Comparison of ENCODE assay signal across 24 cellular contexts in genomic region chr9:2215941-2216441, GRCh38.
DNase-seq lines count a peak whose midpoint lies in the region; TF ChIP-seq lines count a peak whose summit lies in the region.
"Had no signal": no experiment of that assay in that cellular context is flagged by ENCODE, and none has a peak within 500 bp of the region (broad histone marks: within the 10 kb centered on the region; RNA-seq: fewer than 3 reads in every experiment).

No MANE protein-coding gene starts in this region.

- H3K4me1 Mint-ChIP-seq in HFFc6 (ENCODE audit: low read depth): peaks cover 18% of the 10 kb centered on the region
- H3K4me1 Mint-ChIP-seq: CD8-positive, alpha-beta memory T cell had no signal

- no peaks in the 10 kb centered on the region for H3K9me3 Mint-ChIP-seq in HFFc6

- no peak for TF ChIP-seq CTCF in left ventricle myocardium inferior (IDR thresholded peaks at IDR 0.05; ENCODE audit: borderline replicate concordance)
- no peak for TF ChIP-seq CTCF in right atrium auricular region (IDR thresholded peaks at IDR 0.05)
- no peak for TF ChIP-seq CTCF in astrocyte of the cerebellum (IDR thresholded peaks at IDR 0.05; ENCODE audit: low read depth, low read length, missing control alignments)
- TF ChIP-seq CTCF in fibroblast of villous mesenchyme (IDR thresholded peaks at IDR 0.05; ENCODE audit: insufficient read depth, low read depth, low read length): no peak
- TF ChIP-seq CTCF in HFFc6 (IDR thresholded peaks at IDR 0.05): no peak
- TF ChIP-seq CTCF in GM10266 (IDR thresholded peaks at IDR 0.05; ENCODE audit: control insufficient read depth, insufficient read depth, low read depth, missing control alignments): no peak

- no peaks in the 10 kb centered on the region; the same call in 1 of the 2 replicates for H3K27me3 Mint-ChIP-seq in HFFc6 (ENCODE audit: insufficient read depth)
- H3K27me3 Mint-ChIP-seq: CD8-positive, alpha-beta memory T cell had no signal

- H3K36me3 ChIP-seq in left ventricle myocardium inferior (no peaks in the 10 kb centered on the region), right atrium auricular region (no peaks in the 10 kb centered on the region)
- H3K36me3 ChIP-seq: HAP-1, MG63 had no signal

- no peak overlapping the region for H3K4me3 ChIP-seq in left ventricle myocardium inferior
- H3K4me3 ChIP-seq in right atrium auricular region: no peak overlapping the region
- no peak overlapping the region for H3K4me3 ChIP-seq in astrocyte of the cerebellum (ENCODE audit: low read depth, low read length)
- no peak overlapping the region for H3K4me3 ChIP-seq in fibroblast of villous mesenchyme (ENCODE audit: low read depth, low read length)
- H3K4me3 ChIP-seq: A549, GM23338, HAP-1, MG63 had no signal

- in situ Hi-C loops in astrocyte of the cerebellum (cut with HindIII; ENCODE audit: low sequenced_read_pairs): no loop called here

- H3K27me3 ChIP-seq in left ventricle myocardium inferior (ENCODE audit: low read depth) (no peaks in the 10 kb centered on the region), right atrium auricular region (no peaks in the 10 kb centered on the region)
- H3K27me3 ChIP-seq: MG63 had no signal

- H3K4me1 ChIP-seq in left ventricle myocardium inferior: peaks cover 21% of the 10 kb centered on the region
- H3K4me1 ChIP-seq in right atrium auricular region: no peaks in the 10 kb centered on the region
- H3K4me1 ChIP-seq: A549 had no signal

- H3K9me3 ChIP-seq in left ventricle myocardium inferior (replicated peaks): no peaks in the 10 kb centered on the region
- H3K9me3 ChIP-seq in right atrium auricular region: no peaks in the 10 kb centered on the region
- H3K9me3 ChIP-seq: HAP-1, MG63 had no signal

- H3K27ac Mint-ChIP-seq in HFFc6: no peak overlapping the region
- H3K27ac Mint-ChIP-seq: CD8-positive, alpha-beta memory T cell; GM23338 had no signal

- H3K4me3 Mint-ChIP-seq in HFFc6: no peak overlapping the region
- H3K4me3 Mint-ChIP-seq: CD8-positive, alpha-beta memory T cell; GM23338 had no signal

- H3K27ac ChIP-seq in left ventricle myocardium inferior (replicated peaks) (peak overlapping the region; percentile 13), right atrium auricular region (no peak overlapping the region)
- H3K27ac ChIP-seq: A549, C4-2B had no signal

- H3K36me3 Mint-ChIP-seq in HFFc6 (ENCODE audit: low read depth): peaks cover 2% of the 10 kb centered on the region; the same call in 1 of the 2 replicates

- DNase-seq in left ventricle myocardium inferior: no peak
- DNase-seq in right atrium auricular region (ENCODE audit: low spot score): no peak
- DNase-seq in astrocyte of the cerebellum (ENCODE audit: low read depth): peak; percentile 13
- peak; percentile 14 for DNase-seq in fibroblast of villous mesenchyme (ENCODE audit: low read depth)
- no peak for DNase-seq in HFFc6
- DNase-seq in NCI-H1105 (lab: John Stamatoyannopoulos, UW): no peak
- DNase-seq in GM10266 (ENCODE audit: extremely low spot score): no peak
- DNase-seq: Calu3; CD8-positive, alpha-beta memory T cell; DMS79 treated with DMSO at 0.1 percent for 48 hours; IMR-90; KG1; MG63; NCI-H1417; NCI-H1694; NCI-H2029 treated with DMSO at 0.1 percent for 48 hours; NCI-H510A; NCI-H69; RPMI8226; SHP77 treated with DMSO at 0.1 percent for 48 hours had no signal

- intact Hi-C loops in left ventricle myocardium inferior (cut with micrococcal nuclease): no loop called here

Comparison
In these comparisons a context has a peak if more than half of its experiments do, and no peak if none do; other contexts are left out.
1. DNase-seq: peak in astrocyte of the cerebellum (single experiment) and fibroblast of villous mesenchyme (single experiment); none in left ventricle myocardium inferior (single experiment), right atrium auricular region (single experiment), HFFc6 (single experiment), NCI-H1105 (single experiment) and GM10266 (single experiment).